ENCODE assay signal across 13 cellular contexts in the genomic region with DNA sequence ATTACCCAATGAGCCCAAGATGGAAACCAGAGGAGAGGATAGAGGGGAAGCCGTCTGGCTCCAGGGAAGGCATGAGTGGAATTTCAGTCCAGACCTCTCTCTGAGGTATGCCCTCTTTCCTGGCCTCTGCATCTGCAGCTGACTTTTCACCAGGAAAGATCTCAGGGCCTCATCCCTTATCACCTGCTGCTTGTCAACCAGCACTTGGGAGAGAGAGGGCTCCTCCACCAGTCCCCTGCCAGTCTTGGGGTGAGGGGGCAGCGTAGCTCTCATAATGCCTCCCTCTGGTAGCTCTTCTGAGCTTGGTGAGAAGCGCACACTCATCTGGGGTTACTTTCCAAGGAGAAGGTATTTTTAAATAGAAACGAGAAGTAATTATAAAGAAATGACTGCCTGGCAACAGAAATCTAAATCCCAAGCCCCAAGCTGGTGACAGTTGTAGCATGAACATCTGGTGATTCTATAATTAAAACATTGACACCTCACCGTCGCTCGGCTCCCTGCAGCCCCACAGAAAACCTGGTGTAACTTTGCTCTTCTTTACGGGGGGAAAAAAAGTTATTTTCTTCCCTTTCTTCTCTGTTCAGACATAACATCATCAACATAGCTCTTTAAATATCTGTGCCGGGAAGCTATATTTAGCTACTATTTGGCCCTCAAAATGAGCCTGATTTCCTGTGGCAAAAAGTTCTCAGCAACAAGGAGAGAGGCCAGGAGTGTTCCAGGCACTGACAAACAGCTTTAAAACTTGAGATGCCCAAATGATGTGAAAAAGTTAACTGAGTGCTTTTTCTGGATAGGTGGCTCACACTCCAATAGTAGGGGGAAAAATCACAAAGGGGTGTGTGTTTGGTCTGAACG. TPM values are rescaled to one million over a fixed set of nuclear protein-coding genes. Genes with fewer than 3 reads are reported as not detected.
DNase-seq lines count a peak whose midpoint lies in the region; ATAC-seq and TF ChIP-seq lines count a peak whose summit lies in the region.
"Had no signal": no experiment of that assay in that cellular context is flagged by ENCODE, and none has a peak within 500 bp of the region (broad histone marks: within the 10 kb centered on the region; RNA-seq: fewer than 3 reads in every experiment).

No MANE protein-coding gene starts in this region.

- H3K4me3 Mint-ChIP-seq in activated T-helper 17 cell treated with anti-CD3 and anti-CD28 coated beads, Interleukin-2, amount 50 U/mL, for 72 hours = no peak overlapping the region
- H3K4me3 Mint-ChIP-seq: T-helper 17 cell had no signal

- no peaks in the 10 kb centered on the region for H3K27me3 Mint-ChIP-seq in activated T-helper 17 cell treated with anti-CD3 and anti-CD28 coated beads, Interleukin-2, amount 50 U/mL, for 72 hours
- H3K27me3 Mint-ChIP-seq: progenitor cell of endocrine pancreas, T-helper 17 cell had no signal

- WGBS in psoas muscle, 3 donors = 17 to 18% (median 18%) methylated on average over 10 of the region's 10 CpGs

- no peak for TF ChIP-seq CTCF in foreskin fibroblast (IDR thresholded peaks at IDR 0.05; ENCODE audit: low read depth, low read length)
- no peak for TF ChIP-seq CTCF in psoas muscle (IDR thresholded peaks at IDR 0.05)

- DNase-seq in EL (peak; percentile 45), SIG-M5 (lab: John Stamatoyannopoulos, UW) (peak; percentile 55), foreskin fibroblast (peak; percentile 44 to 68), psoas muscle (no peak), NCI-H345 treated with DMSO at 0.1 percent for 48 hours (lab: John Stamatoyannopoulos, UW; ENCODE audit: unreplicated experiment) (no peak), GF-D8 (lab: John Stamatoyannopoulos, UW) (no peak)
- DNase-seq: activated naive CD4-positive, alpha-beta T cell treated with Interleukin-2 at 50 U/mL for 16 hours; DMS153; head of caudate nucleus; T-helper 17 cell had no signal

- peaks cover 18% of the 10 kb centered on the region for H3K9me3 ChIP-seq in psoas muscle

- no peaks in the 10 kb centered on the region for H3K27me3 ChIP-seq in psoas muscle (ENCODE audit: insufficient read depth in 3 of 3, low read length in 2 of 3)

- peak; percentile 30 to 61 (median 50) for ATAC-seq in psoas muscle
- no peak for ATAC-seq in activated T-helper 17 cell treated with anti-CD3 and anti-CD28 coated beads, Interleukin-2, amount 50 U/mL, for 72 hours (replicated peaks)
- ATAC-seq in HG03378 (IDR thresholded peaks at IDR 0.05; ENCODE audit: unreplicated experiment) = no peak
- ATAC-seq: T-helper 17 cell had no signal

- H3K27ac ChIP-seq in psoas muscle = peak overlapping the region; percentile 63

- peaks cover 26% of the 10 kb centered on the region for H3K4me1 ChIP-seq in psoas muscle

- intact Hi-C loops in psoas muscle (cut with DNase I) = no loop called here

- H3K36me3 ChIP-seq in psoas muscle (ENCODE audit: insufficient read depth in 1 of 2, low read depth in 1 of 2) = no peaks in the 10 kb centered on the region

- H3K4me1 Mint-ChIP-seq in activated T-helper 17 cell treated with anti-CD3 and anti-CD28 coated beads, Interleukin-2, amount 50 U/mL, for 72 hours = no peaks in the 10 kb centered on the region

- no peak overlapping the region for H3K27ac Mint-ChIP-seq in activated T-helper 17 cell treated with anti-CD3 and anti-CD28 coated beads, Interleukin-2, amount 50 U/mL, for 72 hours
- H3K27ac Mint-ChIP-seq: progenitor cell of endocrine pancreas, T-helper 17 cell had no signal

- H3K36me3 Mint-ChIP-seq in activated T-helper 17 cell treated with anti-CD3 and anti-CD28 coated beads, Interleukin-2, amount 50 U/mL, for 72 hours (ENCODE audit: low read depth) = no peaks in the 10 kb centered on the region

- peaks cover 7% of the 10 kb centered on the region for H3K9me3 Mint-ChIP-seq in activated T-helper 17 cell treated with anti-CD3 and anti-CD28 coated beads, Interleukin-2, amount 50 U/mL, for 72 hours

- H3K4me3 ChIP-seq in foreskin fibroblast (ENCODE audit: low read depth in 1 of 2, low read length in 2 of 2) (no peak overlapping the region), psoas muscle (peak overlapping the region; percentile 19)

RNA-seq across cellular contexts. Expression of a gene that starts 26.9 kb away (rescaled TPM):
- total RNA-seq in psoas muscle = 10 to 100 TPM in 1 of 4 donors, 1 to 10 TPM in 3; 5.4 to 11.9 (median 7.1) TPM
- polyA plus RNA-seq in psoas muscle = 1 to 10 TPM; 2.5 to 3.9 (median 3.7) TPM
- total RNA-seq in activated T-helper 17 cell treated with anti-CD3 and anti-CD28 coated beads, Interleukin-2, amount 50 U/mL, for 72 hours = 10 to 100 TPM in 1 of 2 donors, 1 to 10 TPM in 1; 9.8 to 13.0 TPM

Comparison
In these comparisons a context has a peak if more than half of its experiments do, and no peak if none do; other contexts are left out.
1. DNase-seq: peak in EL (single experiment), SIG-M5 (single experiment) and foreskin fibroblast (2 of 2); none in psoas muscle (0 of 2), NCI-H345 treated with DMSO at 0.1 percent for 48 hours (single experiment) and GF-D8 (single experiment).
2. ATAC-seq: peak in psoas muscle (4 of 4); none in activated T-helper 17 cell treated with anti-CD3 and anti-CD28 coated beads, Interleukin-2, amount 50 U/mL, for 72 hours (single experiment) and HG03378 (single experiment).